8 cellular contexts compared by ENCODE assay signal in the genomic region with DNA sequence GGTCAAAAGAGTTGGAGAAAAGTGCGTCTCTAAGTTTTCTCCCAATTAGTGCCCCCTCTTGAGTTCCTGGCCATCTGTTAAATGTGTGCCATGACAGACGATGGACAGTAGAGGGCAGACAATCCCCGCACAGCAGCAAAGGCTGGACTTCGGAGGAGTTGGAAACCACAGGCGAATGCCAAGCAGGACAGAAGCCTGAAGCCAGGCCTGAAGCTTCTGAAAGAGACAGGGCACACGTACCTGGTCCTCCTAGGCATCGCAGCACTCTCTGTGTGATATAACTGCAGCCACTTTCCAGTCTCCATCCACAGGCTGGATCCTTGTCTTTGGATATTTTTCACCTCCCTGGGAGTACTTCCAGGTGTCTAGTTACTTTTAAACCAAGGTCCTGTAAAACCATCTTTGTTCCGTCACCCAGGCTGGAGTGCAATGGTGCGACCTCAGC. TPM values are rescaled to one million over a fixed set of nuclear protein-coding genes. Genes with fewer than 3 reads are reported as not detected.
DNase-seq lines count a peak whose midpoint lies in the region; ATAC-seq and TF ChIP-seq lines count a peak whose summit lies in the region.

No MANE protein-coding gene starts in this region.

- TF ChIP-seq POLR2A in esophagus muscularis mucosa (IDR thresholded peaks at IDR 0.05; ENCODE audit: low read depth): no peak

- TF ChIP-seq EP300 in esophagus muscularis mucosa (IDR thresholded peaks at IDR 0.05): no peak

- peak; percentile 72 for ATAC-seq in activated CD8-positive, alpha-beta T cell treated with anti-CD3 and anti-CD28 coated beads, Interleukin-2, amount 10 ng/mL, durations not matched to agents 7 days and 5 days
- ATAC-seq in mucosa of descending colon (peak; percentile 97), GM21825 (IDR thresholded peaks at IDR 0.05; ENCODE audit: unreplicated experiment) (no peak)

- H3K27ac ChIP-seq in esophagus muscularis mucosa (replicated peaks in 1 of 4) (no peak overlapping the region), tibial artery (no peak overlapping the region)

- no peaks in the 10 kb centered on the region for H3K36me3 Mint-ChIP-seq in activated CD8-positive, alpha-beta T cell treated with anti-CD3 and anti-CD28 coated beads, Interleukin-2, amount 10 ng/mL, durations not matched to agents 7 days and 5 days (ENCODE audit: low read depth)

- H3K4me3 ChIP-seq in BJ (ENCODE audit: low read depth, low read length) (no peak overlapping the region), esophagus muscularis mucosa (no peak overlapping the region), mucosa of descending colon (no peak overlapping the region), tibial artery (no peak overlapping the region)

- H3K9me3 Mint-ChIP-seq in activated CD8-positive, alpha-beta T cell treated with anti-CD3 and anti-CD28 coated beads, Interleukin-2, amount 10 ng/mL, durations not matched to agents 7 days and 5 days (ENCODE audit: insufficient read depth): no peaks in the 10 kb centered on the region

- H3K9me3 ChIP-seq in esophagus muscularis mucosa (no peaks in the 10 kb centered on the region), mucosa of descending colon (no peaks in the 10 kb centered on the region), tibial artery (no peaks in the 10 kb centered on the region)

- peaks cover 19% of the 10 kb centered on the region for H3K27me3 Mint-ChIP-seq in activated CD8-positive, alpha-beta T cell treated with anti-CD3 and anti-CD28 coated beads, Interleukin-2, amount 10 ng/mL, durations not matched to agents 7 days and 5 days (ENCODE audit: low read depth)

- no peak overlapping the region for H3K4me3 Mint-ChIP-seq in activated CD8-positive, alpha-beta T cell treated with anti-CD3 and anti-CD28 coated beads, Interleukin-2, amount 10 ng/mL, durations not matched to agents 7 days and 5 days

- H3K36me3 ChIP-seq in BJ (ENCODE audit: control insufficient read depth, insufficient read depth, low read length) (no peaks in the 10 kb centered on the region), esophagus muscularis mucosa (no peaks in the 10 kb centered on the region), mucosa of descending colon (ENCODE audit: low read depth) (no peaks in the 10 kb centered on the region), tibial artery (no peaks in the 10 kb centered on the region)

- DNase-seq in BJ (ENCODE audit: low read depth): peak; percentile 25
- DNase-seq in GM20000 (ENCODE audit: low spot score): peak; percentile 79
- peak; percentile 66 for DNase-seq in NCI-H69 (lab: John Stamatoyannopoulos, UW)
- peak; percentile 57 for DNase-seq in activated CD8-positive, alpha-beta T cell treated with anti-CD3 and anti-CD28 coated beads, Interleukin-2, amount 10 ng/mL, durations not matched to agents 7 days and 5 days
- DNase-seq in esophagus muscularis mucosa (ENCODE audit: extremely low spot score): no peak
- peak in 2 of 3 donors; percentile 63 to 68 for DNase-seq in mucosa of descending colon
- DNase-seq in tibial artery: peak; percentile 69 to 78

- intact Hi-C loops in esophagus muscularis mucosa (cut with DNase I) (loop anchor here (2.0 to 5.0 kb wide), 3 partner anchors 177 to 336 kb away; no protein-coding TSS in a partner anchor), mucosa of descending colon (cut with DNase I, micrococcal nuclease) (loop anchor here in 1 of 2 donors (10.0 kb wide), 1 partner anchor 329 kb away; a partner anchor contains a TSS), tibial artery (cut with DNase I; ENCODE audit: low total_unique reads) (loop anchor here (10.0 kb wide), 1 partner anchor 339 kb away; no protein-coding TSS in a partner anchor)

- no peak overlapping the region for H3K27ac Mint-ChIP-seq in activated CD8-positive, alpha-beta T cell treated with anti-CD3 and anti-CD28 coated beads, Interleukin-2, amount 10 ng/mL, durations not matched to agents 7 days and 5 days

- TF ChIP-seq CTCF in BJ (IDR thresholded peaks at IDR 0.05; ENCODE audit: insufficient read depth, low read depth, low read length) (peak; percentile 93), GM20000 (IDR thresholded peaks at IDR 0.05; ENCODE audit: extremely low read depth, missing control alignments) (peak; percentile 89), esophagus muscularis mucosa (IDR thresholded peaks at IDR 0.05) (peak; percentile 82 to 92 (median 88)), mucosa of descending colon (IDR thresholded peaks at IDR 0.05) (peak; percentile 67), tibial artery (IDR thresholded peaks at IDR 0.05) (peak; percentile 82 to 86)

- CTCF ChIA-PET in BJ (lab: Yijun Ruan, JAX): interaction anchor here (0.6 to 6.2 kb wide), 34 partner anchors 9 to 671 kb away, joined by 3 to 65 read pairs (median 4); a partner anchor contains a TSS
- CTCF ChIA-PET in activated CD8-positive, alpha-beta T cell treated with anti-CD3 and anti-CD28 coated beads, Interleukin-2, amount 10 ng/mL, durations not matched to agents 7 days and 5 days (lab: Charles Lee): interaction anchor here (0.7 to 2.2 kb wide), 17 partner anchors 9 to 338 kb away, joined by 3 to 10 read pairs (median 4); a partner anchor contains a TSS

- WGBS in esophagus muscularis mucosa: 15% methylated on average over 7 of the region's 9 CpGs

- POLR2A ChIA-PET in BJ (lab: Charles Lee): no interaction called here
- POLR2A ChIA-PET in activated CD8-positive, alpha-beta T cell treated with anti-CD3 and anti-CD28 coated beads, Interleukin-2, amount 10 ng/mL, durations not matched to agents 7 days and 5 days (lab: Charles Lee): no interaction called here

- H3K27me3 ChIP-seq in BJ (ENCODE audit: control insufficient read depth, insufficient read depth, low read length) (peaks cover 25% of the 10 kb centered on the region), esophagus muscularis mucosa (peaks cover 0 to 48% (median 0%) of the 10 kb centered on the region in 4 donors), tibial artery (peaks cover 0 to 34% of the 10 kb centered on the region in 2 donors)

- H3K4me1 Mint-ChIP-seq in activated CD8-positive, alpha-beta T cell treated with anti-CD3 and anti-CD28 coated beads, Interleukin-2, amount 10 ng/mL, durations not matched to agents 7 days and 5 days (ENCODE audit: low read depth): peaks cover 14% of the 10 kb centered on the region

- H3K4me1 ChIP-seq in esophagus muscularis mucosa: peaks cover 0 to 3% (median 0%) of the 10 kb centered on the region in 4 donors
- H3K4me1 ChIP-seq in mucosa of descending colon (ENCODE audit: low read depth): no peaks in the 10 kb centered on the region
- H3K4me1 ChIP-seq in tibial artery: no peaks in the 10 kb centered on the region

RNA-seq across cellular contexts. Expression of a gene that starts 14.5 kb away (rescaled TPM):
- polyA plus RNA-seq in BJ (2011; rRNA removed): 2.4 and 2.7 TPM in 2 replicates
- 1.0 and 1.1 TPM in 2 replicates for polyA minus RNA-seq in BJ (2011; rRNA and poly(A)+ RNA removed)
- 1 to 10 TPM in 1 of 2 experiments, under 1 TPM in 1; 0.92 to 1.5 TPM for total RNA-seq in activated CD8-positive, alpha-beta T cell treated with anti-CD3 and anti-CD28 coated beads, Interleukin-2, amount 10 ng/mL, durations not matched to agents 7 days and 5 days
- total RNA-seq in esophagus muscularis mucosa (1 to 10 TPM in 1 of 4 donors, under 1 TPM in 3; 0.50 to 1.5 (median 0.84) TPM), mucosa of descending colon (1 to 10 TPM; 2.2 to 2.7 (median 2.3) TPM)

RNA-seq across cellular contexts. Expression of a gene that starts 14.7 kb away (rescaled TPM):
- polyA plus RNA-seq in BJ (2011; rRNA removed): 6.9 and 21.4 TPM in 2 replicates
- 3.8 and 4.3 TPM in 2 replicates for polyA minus RNA-seq in BJ (2011; rRNA and poly(A)+ RNA removed)
- total RNA-seq in activated CD8-positive, alpha-beta T cell treated with anti-CD3 and anti-CD28 coated beads, Interleukin-2, amount 10 ng/mL, durations not matched to agents 7 days and 5 days: 10 to 100 TPM; 16.9 to 20.2 TPM
- total RNA-seq in esophagus muscularis mucosa (1 to 10 TPM; 4.5 to 8.7 (median 6.9) TPM), mucosa of descending colon (10 to 100 TPM; 12.1 to 13.5 (median 12.6) TPM)

RNA-seq across cellular contexts. Expression of a gene that starts 25.2 kb away (rescaled TPM):
- polyA plus RNA-seq in BJ (2011; rRNA removed): 213 TPM in 2 replicates
- 38.5 and 59.7 TPM in 2 replicates for polyA minus RNA-seq in BJ (2011; rRNA and poly(A)+ RNA removed)
- total RNA-seq in activated CD8-positive, alpha-beta T cell treated with anti-CD3 and anti-CD28 coated beads, Interleukin-2, amount 10 ng/mL, durations not matched to agents 7 days and 5 days: 10 to 100 TPM; 81.8 to 94.7 TPM
- 100 to 1,000 TPM in 1 of 4 donors, 10 to 100 TPM in 3; 58.5 to 109 (median 74.2) TPM for total RNA-seq in esophagus muscularis mucosa
- total RNA-seq in mucosa of descending colon: 100 to 1,000 TPM in 2 of 3 donors, 10 to 100 TPM in 1; 52.2 to 115 (median 106) TPM

RNA-seq across cellular contexts. Expression of a gene that starts 25.6 kb away (rescaled TPM):
- polyA plus RNA-seq in BJ (2011; rRNA removed): 5.4 and 7.9 TPM in 2 replicates
- polyA minus RNA-seq in BJ (2011; rRNA and poly(A)+ RNA removed): 10.5 and 11.0 TPM in 2 replicates
- total RNA-seq in activated CD8-positive, alpha-beta T cell treated with anti-CD3 and anti-CD28 coated beads, Interleukin-2, amount 10 ng/mL, durations not matched to agents 7 days and 5 days: 10 to 100 TPM; 14.0 to 19.5 TPM
- total RNA-seq in esophagus muscularis mucosa (10 to 100 TPM; 36.9 to 73.9 (median 46.4) TPM), mucosa of descending colon (10 to 100 TPM; 15.5 to 22.8 (median 18.6) TPM)

RNA-seq across cellular contexts. Expression of a gene that starts 47.1 kb away (rescaled TPM):
- polyA plus RNA-seq in BJ (2011; rRNA removed): not detected in 2 replicates
- not detected in 2 replicates for polyA minus RNA-seq in BJ (2011; rRNA and poly(A)+ RNA removed)
- total RNA-seq in activated CD8-positive, alpha-beta T cell treated with anti-CD3 and anti-CD28 coated beads, Interleukin-2, amount 10 ng/mL, durations not matched to agents 7 days and 5 days: not detected
- under 1 TPM in 1 of 4 donors, not detected in 3; 0.34 TPM for total RNA-seq in esophagus muscularis mucosa
- not detected for total RNA-seq in mucosa of descending colon
